Comparison of ENCODE assay signal across 16 cellular contexts in genomic region chr6:36104836-36105235, GRCh38. TPM values are rescaled to one million over a fixed set of nuclear protein-coding genes. Genes with fewer than 3 reads are reported as not detected.
A peak's percentile ranks its signal among the peaks of the same experiment; 100 is the strongest.
DNase-seq lines count a peak whose midpoint lies in the region; ATAC-seq, FAIRE-seq and TF ChIP-seq lines count a peak whose summit lies in the region.
"Had no signal": no experiment of that assay in that cellular context is flagged by ENCODE, and none has a peak within 500 bp of the region (broad histone marks: within the 10 kb centered on the region; RNA-seq: fewer than 3 reads in every experiment).

No MANE protein-coding gene starts in this region.

- no peak overlapping the region for H3K27ac Mint-ChIP-seq in endodermal cell

- no peak overlapping the region for H2AFZ ChIP-seq in keratinocyte (ENCODE audit: control insufficient read depth, low read length)

- no peak overlapping the region for H3K4me2 ChIP-seq in keratinocyte (ENCODE audit: control insufficient read depth, extremely low read depth, insufficient read depth, low read depth, low read length)
- H3K4me2 ChIP-seq: BLaER1 treated with 17β-estradiol and CSF1 and Interleukin-3, amounts not matched to agents 10 nM and 100 nM had no signal

- H3K27ac ChIP-seq in keratinocyte (ENCODE audit: control insufficient read depth, insufficient read depth, low read length) (no peak overlapping the region), endodermal cell (ENCODE audit: low read depth, low read length) (no peak overlapping the region)
- H3K27ac ChIP-seq: BLaER1 treated with 17β-estradiol and CSF1 and Interleukin-3, amounts not matched to agents 10 nM and 100 nM; SJSA1; suprapubic skin had no signal

- no peaks in the 10 kb centered on the region for H4K20me1 ChIP-seq in keratinocyte (ENCODE audit: control insufficient read depth, extremely low read depth, insufficient read depth, low read length)

- no peaks in the 10 kb centered on the region for H3K27me3 Mint-ChIP-seq in endodermal cell (ENCODE audit: insufficient read depth)

- ATAC-seq in HG03097 (IDR thresholded peaks at IDR 0.05; ENCODE audit: low FRiP score, unreplicated experiment) = no peak

- H3K27me3 ChIP-seq in keratinocyte (ENCODE audit: control insufficient read depth, extremely low read depth, insufficient read depth, low read length) (no peaks in the 10 kb centered on the region), endodermal cell (ENCODE audit: control insufficient read depth, insufficient read depth, low read length, poor library complexity, severe bottlenecking) (no peaks in the 10 kb centered on the region)
- H3K27me3 ChIP-seq: BLaER1 treated with 17β-estradiol and CSF1 and Interleukin-3, amounts not matched to agents 10 nM and 100 nM; SJSA1; suprapubic skin had no signal

- H3K36me3 Mint-ChIP-seq in endodermal cell (ENCODE audit: low read depth) = peaks cover 32% of the 10 kb centered on the region

- TF ChIP-seq CTCF in keratinocyte (optimal IDR thresholded peaks at IDR 0.05 in 1 of 3, IDR thresholded peaks at IDR 0.05 in 1 of 3, conservative IDR thresholded peaks at IDR 0.05 in 1 of 3; ENCODE audit: extremely low read depth in 1 of 3, insufficient read depth in 2 of 3, low read length in 3 of 3) (no peak), endodermal cell (conservative IDR thresholded peaks at IDR 0.05) (no peak)

- no peaks in the 10 kb centered on the region for H3K4me1 ChIP-seq in keratinocyte (ENCODE audit: control insufficient read depth, extremely low read depth, insufficient read depth, low read length)
- no peaks in the 10 kb centered on the region for H3K4me1 ChIP-seq in endodermal cell (ENCODE audit: control insufficient read depth, insufficient read depth, low read length)
- H3K4me1 ChIP-seq: SJSA1, suprapubic skin had no signal

- H3K9me1 ChIP-seq in keratinocyte (ENCODE audit: control insufficient read depth, extremely low read depth, insufficient read depth, low read length) = no peaks in the 10 kb centered on the region

- H3K9me3 ChIP-seq in keratinocyte (ENCODE audit: control insufficient read depth, low read depth, low read length) (no peaks in the 10 kb centered on the region), endodermal cell (ENCODE audit: control insufficient read depth, low read length) (no peaks in the 10 kb centered on the region)
- H3K9me3 ChIP-seq: BLaER1 treated with 17β-estradiol and CSF1 and Interleukin-3, amounts not matched to agents 10 nM and 100 nM; SJSA1; suprapubic skin had no signal

- WGBS in endodermal cell (ENCODE audit: insufficient coverage in 1 of 2, insufficient read length in 1 of 2), 2 experiments = 70 to 88% methylated on average over 1 to 2 of the region's 2 CpGs

- dilution Hi-C loops in keratinocyte (cut with MboI; ENCODE audit: extremely low pct_ligation_motif_present, low sequenced_read_pairs) = no loop called here

- TF ChIP-seq POLR2A in GM12891 (IDR thresholded peaks at IDR 0.05; ENCODE audit: low read depth, low read length) = no peak

- no peak overlapping the region for H3K4me3 ChIP-seq in keratinocyte (ENCODE audit: control insufficient read depth in 2 of 3, extremely low read depth in 1 of 3, insufficient read depth in 2 of 3, low read depth in 1 of 3, low read length in 3 of 3)
- H3K4me3 ChIP-seq in endodermal cell (ENCODE audit: low read length) = no peak overlapping the region
- H3K4me3 ChIP-seq: BLaER1 treated with 17β-estradiol and CSF1 and Interleukin-3, amounts not matched to agents 10 nM and 100 nM; SJSA1; suprapubic skin had no signal

- H3K9ac ChIP-seq in keratinocyte (ENCODE audit: control insufficient read depth, extremely low read depth, insufficient read depth, low read length) (no peak overlapping the region), endodermal cell (ENCODE audit: extremely low read depth, low read length, poor library complexity, severe bottlenecking) (no peak overlapping the region)
- H3K9ac ChIP-seq: BLaER1 treated with 17β-estradiol and CSF1 and Interleukin-3, amounts not matched to agents 10 nM and 100 nM had no signal

- no peaks in the 10 kb centered on the region for H3K9me3 Mint-ChIP-seq in endodermal cell

- no peak overlapping the region for H3K4me3 Mint-ChIP-seq in endodermal cell

- H3K79me2 ChIP-seq in keratinocyte (ENCODE audit: control insufficient read depth, insufficient read depth, low read length) = no peaks in the 10 kb centered on the region

- peaks cover 5% of the 10 kb centered on the region for H3K4me1 Mint-ChIP-seq in endodermal cell

- DNase-seq in DMS 273 (lab: John Stamatoyannopoulos, UW; ENCODE audit: unreplicated experiment) = peak; percentile 97
- peak; percentile 88 for DNase-seq in NCI-H1694 treated with DMSO at 0.1 percent for 48 hours (lab: John Stamatoyannopoulos, UW)
- peak; percentile 93 for DNase-seq in cerebellar cortex (ENCODE audit: low spot score)
- DNase-seq in keratinocyte (ENCODE audit: low read depth, low spot score) = no peak
- no peak for DNase-seq in endodermal cell
- no peak for DNase-seq in GM12891 (ENCODE audit: insufficient read length, low spot score)
- DNase-seq: activated CD4-positive, alpha-beta T cell treated with anti-CD3 and anti-CD28 coated beads for 1 hour; head of caudate nucleus; NCI-H1048; OCI-M1; stimulated activated CD4-positive, alpha-beta T cell treated with anti-CD3 and anti-CD28 coated beads, Interleukin-2, amount 100 ng/mL, for 48 hours had no signal

- peaks cover 12 to 25% of the 10 kb centered on the region in 2 experiments for H3K36me3 ChIP-seq in keratinocyte (ENCODE audit: control insufficient read depth in 2 of 2, extremely low read depth in 1 of 2, insufficient read depth in 2 of 2, low read length in 2 of 2)
- H3K36me3 ChIP-seq in endodermal cell (ENCODE audit: control insufficient read depth, insufficient read depth, low read length) = peaks cover 58% of the 10 kb centered on the region

- FAIRE-seq in keratinocyte (lab: Jason Lieb, UNC) = peak; percentile 5
- no peak for FAIRE-seq in GM12891 (lab: Jason Lieb, UNC)
- FAIRE-seq: astrocyte had no signal

TF ChIP-seq in GM12891, 5 proteins besides CTCF, POLR2A, EP300 and RAD21:
- TF ChIP-seq PAX5 (IDR thresholded peaks at IDR 0.05; ENCODE audit: insufficient read depth, low read length, severe bottlenecking) (no peak), TAF1 (IDR thresholded peaks at IDR 0.05; ENCODE audit: low read depth, low read length) (no peak), SPI1 (IDR thresholded peaks at IDR 0.05; ENCODE audit: low read depth, low read length) (no peak), POLR2AphosphoS5 (IDR thresholded peaks at IDR 0.05; ENCODE audit: low read depth, low read length) (no peak), POU2F2 (IDR thresholded peaks at IDR 0.05; ENCODE audit: low read depth, low read length) (no peak)

RNA-seq across cellular contexts. Expression of gene MAPK13, which starts 25.5 kb away (rescaled TPM):
- polyA plus RNA-seq in keratinocyte = 15.7 to 31.3 TPM (median 19.3 TPM) in 3 replicates
- polyA plus RNA-seq in keratinocyte (2011; ENCODE audit: low read depth) = 55.3 TPM
- polyA plus RNA-seq in keratinocyte (2011; cell fraction: cytosol; rRNA removed) = 20.9 and 24.6 TPM in 2 replicates
- polyA plus RNA-seq in keratinocyte (2011; cell fraction: nucleus; rRNA removed) = 20.2 and 21.5 TPM in 2 replicates
- polyA plus RNA-seq in keratinocyte (2012; ENCODE audit: low replicate concordance) = 28.5 and 37.7 TPM in 2 replicates
- 22.9 to 27.0 TPM (median 23.2 TPM) in 3 replicates for polyA minus RNA-seq in keratinocyte
- 11.3 TPM for polyA minus RNA-seq in keratinocyte (2011; cell fraction: cytosol; rRNA and poly(A)+ RNA removed)
- polyA minus RNA-seq in keratinocyte (2011; cell fraction: nucleus; rRNA and poly(A)+ RNA removed) = 11.0 and 11.9 TPM in 2 replicates
- total RNA-seq in endodermal cell = 10 to 100 TPM; 14.6 to 16.0 TPM
- polyA plus RNA-seq in endodermal cell (2013, experiment 1 of 2) = 3.1 TPM
- 2.1 TPM for polyA plus RNA-seq in endodermal cell (2013, experiment 2 of 2)
- polyA plus RNA-seq in GM12891 (2012; ENCODE audit: low read depth, missing spikeins) = 6.2 TPM
- total RNA-seq: SJSA1 had no signal

Comparison
In these comparisons a context has a peak if more than half of its experiments do, and no peak if none do; other contexts are left out.
1. DNase-seq: peak in DMS 273 (single experiment), NCI-H1694 treated with DMSO at 0.1 percent for 48 hours (single experiment) and cerebellar cortex (single experiment); none in keratinocyte (single experiment), endodermal cell (single experiment) and GM12891 (single experiment).